1 cellular context compared by ENCODE assay signal in the genomic region with DNA sequence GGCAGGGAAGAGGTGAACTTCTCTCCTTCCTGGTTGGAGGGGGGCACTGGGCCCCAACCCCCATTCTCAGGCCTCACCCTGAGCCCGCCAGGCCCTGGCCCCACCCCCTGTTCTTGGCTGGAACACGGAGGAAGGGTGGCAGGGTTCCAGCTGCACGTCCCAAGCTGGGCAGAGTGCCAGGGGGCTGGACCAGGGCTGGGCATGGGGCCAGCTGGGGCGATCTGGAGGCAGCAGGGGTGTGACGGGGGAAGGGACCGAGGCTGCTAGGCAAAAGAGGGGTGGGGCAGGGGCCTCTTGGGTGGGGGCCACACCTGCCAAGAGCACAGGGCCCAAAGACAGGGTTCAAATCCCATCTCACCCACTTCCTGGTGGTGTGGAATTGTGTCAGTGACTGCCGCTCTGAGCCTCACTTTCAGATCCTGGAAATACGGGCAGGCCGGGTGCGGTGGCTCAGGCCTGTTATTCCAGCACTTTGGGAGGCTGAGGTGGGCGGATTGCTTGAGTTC.
TF ChIP-seq lines count a peak whose summit lies in the region.

No MANE protein-coding gene starts in this region.

TF ChIP-seq in HEK293, 187 proteins besides CTCF, POLR2A, EP300 and RAD21 (continued from another document and continues in another):
- no peak for TF ChIP-seq ZNF214 (tag by site-specific recombination; IDR thresholded peaks at IDR 0.05; ENCODE audit: borderline replicate concordance)
- TF ChIP-seq GLI4 (tag by site-specific recombination; IDR thresholded peaks at IDR 0.05) = no peak
- TF ChIP-seq, protein P1, sequence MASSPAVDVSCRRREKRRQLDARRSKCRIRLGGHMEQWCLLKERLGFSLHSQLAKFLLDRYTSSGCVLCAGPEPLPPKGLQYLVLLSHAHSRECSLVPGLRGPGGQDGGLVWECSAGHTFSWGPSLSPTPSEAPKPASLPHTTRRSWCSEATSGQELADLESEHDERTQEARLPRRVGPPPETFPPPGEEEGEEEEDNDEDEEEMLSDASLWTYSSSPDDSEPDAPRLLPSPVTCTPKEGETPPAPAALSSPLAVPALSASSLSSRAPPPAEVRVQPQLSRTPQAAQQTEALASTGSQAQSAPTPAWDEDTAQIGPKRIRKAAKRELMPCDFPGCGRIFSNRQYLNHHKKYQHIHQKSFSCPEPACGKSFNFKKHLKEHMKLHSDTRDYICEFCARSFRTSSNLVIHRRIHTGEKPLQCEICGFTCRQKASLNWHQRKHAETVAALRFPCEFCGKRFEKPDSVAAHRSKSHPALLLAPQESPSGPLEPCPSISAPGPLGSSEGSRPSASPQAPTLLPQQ (tag by site-specific recombination; IDR thresholded peaks at IDR 0.05) = peak; percentile 95
- peak; percentile 65; the same call in 1 of the 2 replicates for TF ChIP-seq ZNF600 (tag by site-specific recombination; IDR thresholded peaks at IDR 0.05)
- TF ChIP-seq ZNF707 (tag by site-specific recombination; IDR thresholded peaks at IDR 0.05) = no peak
- TF ChIP-seq ZEB2 (tag by site-specific recombination; IDR thresholded peaks at IDR 0.05) = 0 out of 2 replicates have a peak, but pooled peaks have one; percentile 30
- TF ChIP-seq REPIN1 (tag by site-specific recombination; IDR thresholded peaks at IDR 0.05; ENCODE audit: low read depth) = no peak
- TF ChIP-seq GLI2 (tag by site-specific recombination; IDR thresholded peaks at IDR 0.05; ENCODE audit: borderline replicate concordance, low read depth) = no peak
- no peak for TF ChIP-seq MYNN (tag by site-specific recombination; IDR thresholded peaks at IDR 0.05; ENCODE audit: borderline replicate concordance)
- TF ChIP-seq ZNF621 (tag by site-specific recombination; IDR thresholded peaks at IDR 0.05) = no peak
- no peak for TF ChIP-seq ZBTB7A (tag by site-specific recombination; IDR thresholded peaks at IDR 0.05; ENCODE audit: low read depth)
- TF ChIP-seq MEIS1 (CRISPR knock-in tag; IDR thresholded peaks at IDR 0.05; ENCODE audit: borderline replicate concordance) = no peak
- no peak for TF ChIP-seq ZNF274 (IDR thresholded peaks at IDR 0.05; ENCODE audit: low read length)
- TF ChIP-seq ZNF274 (tag by site-specific recombination; IDR thresholded peaks at IDR 0.05; ENCODE audit: borderline replicate concordance) = no peak
- TF ChIP-seq ZNF549 (tag by site-specific recombination; IDR thresholded peaks at IDR 0.05) = no peak
- TF ChIP-seq ZNF510 (tag by site-specific recombination; IDR thresholded peaks at IDR 0.05; ENCODE audit: insufficient replicate concordance) = no peak
- TF ChIP-seq ZNF37A (tag by site-specific recombination; IDR thresholded peaks at IDR 0.05) = no peak
- TF ChIP-seq ZFP37 (tag by site-specific recombination; IDR thresholded peaks at IDR 0.05) = no peak
- no peak for TF ChIP-seq RBAK (tag by site-specific recombination; IDR thresholded peaks at IDR 0.05)
- TF ChIP-seq ZNF596 (tag by site-specific recombination; IDR thresholded peaks at IDR 0.05) = no peak
- no peak for TF ChIP-seq REST (tag by site-specific recombination; IDR thresholded peaks at IDR 0.05)
- peak; percentile 67 for TF ChIP-seq SP3 (tag by site-specific recombination; IDR thresholded peaks at IDR 0.05)
- no peak for TF ChIP-seq ZNF624 (tag by site-specific recombination; IDR thresholded peaks at IDR 0.05)
- TF ChIP-seq ZNF548 (tag by site-specific recombination; IDR thresholded peaks at IDR 0.05) = peak; percentile 25; the same call in 1 of the 2 replicates
- TF ChIP-seq, protein P2, sequence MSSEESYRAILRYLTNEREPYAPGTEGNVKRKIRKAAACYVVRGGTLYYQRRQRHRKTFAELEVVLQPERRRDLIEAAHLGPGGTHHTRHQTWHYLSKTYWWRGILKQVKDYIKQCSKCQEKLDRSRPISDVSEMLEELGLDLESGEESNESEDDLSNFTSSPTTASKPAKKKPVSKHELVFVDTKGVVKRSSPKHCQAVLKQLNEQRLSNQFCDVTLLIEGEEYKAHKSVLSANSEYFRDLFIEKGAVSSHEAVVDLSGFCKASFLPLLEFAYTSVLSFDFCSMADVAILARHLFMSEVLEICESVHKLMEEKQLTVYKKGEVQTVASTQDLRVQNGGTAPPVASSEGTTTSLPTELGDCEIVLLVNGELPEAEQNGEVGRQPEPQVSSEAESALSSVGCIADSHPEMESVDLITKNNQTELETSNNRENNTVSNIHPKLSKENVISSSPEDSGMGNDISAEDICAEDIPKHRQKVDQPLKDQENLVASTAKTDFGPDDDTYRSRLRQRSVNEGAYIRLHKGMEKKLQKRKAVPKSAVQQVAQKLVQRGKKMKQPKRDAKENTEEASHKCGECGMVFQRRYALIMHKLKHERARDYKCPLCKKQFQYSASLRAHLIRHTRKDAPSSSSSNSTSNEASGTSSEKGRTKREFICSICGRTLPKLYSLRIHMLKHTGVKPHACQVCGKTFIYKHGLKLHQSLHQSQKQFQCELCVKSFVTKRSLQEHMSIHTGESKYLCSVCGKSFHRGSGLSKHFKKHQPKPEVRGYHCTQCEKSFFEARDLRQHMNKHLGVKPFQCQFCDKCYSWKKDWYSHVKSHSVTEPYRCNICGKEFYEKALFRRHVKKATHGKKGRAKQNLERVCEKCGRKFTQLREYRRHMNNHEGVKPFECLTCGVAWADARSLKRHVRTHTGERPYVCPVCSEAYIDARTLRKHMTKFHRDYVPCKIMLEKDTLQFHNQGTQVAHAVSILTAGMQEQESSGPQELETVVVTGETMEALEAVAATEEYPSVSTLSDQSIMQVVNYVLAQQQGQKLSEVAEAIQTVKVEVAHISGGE (tag by site-specific recombination; conservative IDR thresholded peaks at IDR 0.05; ENCODE audit: low read depth) = no peak
- TF ChIP-seq ZNF555 (tag by site-specific recombination; conservative IDR thresholded peaks at IDR 0.05) = no peak
- no peak for TF ChIP-seq ZSCAN16 (tag by site-specific recombination; IDR thresholded peaks at IDR 0.05)
- no peak for TF ChIP-seq ZNF175 (tag by site-specific recombination; IDR thresholded peaks at IDR 0.05)
- TF ChIP-seq ZNF785 (tag by site-specific recombination; IDR thresholded peaks at IDR 0.05) = no peak
- no peak for TF ChIP-seq BCL6B (tag by site-specific recombination; IDR thresholded peaks at IDR 0.05)
- no peak for TF ChIP-seq ZNF514 (tag by site-specific recombination; IDR thresholded peaks at IDR 0.05)
- TF ChIP-seq ZNF670 (tag by site-specific recombination; IDR thresholded peaks at IDR 0.05; ENCODE audit: low read depth) = no peak
- peak; percentile 90 for TF ChIP-seq KLF1 (tag by site-specific recombination; IDR thresholded peaks at IDR 0.05)
- TF ChIP-seq ZNF792 (tag by site-specific recombination; IDR thresholded peaks at IDR 0.05) = no peak
- no peak for TF ChIP-seq MZF1 (tag by site-specific recombination; IDR thresholded peaks at IDR 0.05; ENCODE audit: borderline replicate concordance)
- TF ChIP-seq ZNF488 (tag by site-specific recombination; IDR thresholded peaks at IDR 0.05) = no peak
- TF ChIP-seq ZNF248 (tag by site-specific recombination; IDR thresholded peaks at IDR 0.05) = no peak
- TF ChIP-seq IKZF3 (tag by site-specific recombination; IDR thresholded peaks at IDR 0.05) = peak; percentile 85
- TF ChIP-seq ZNF48 (tag by site-specific recombination; IDR thresholded peaks at IDR 0.05) = no peak
- TF ChIP-seq ZNF701 (tag by site-specific recombination; IDR thresholded peaks at IDR 0.05) = no peak
- TF ChIP-seq ZNF529 (tag by site-specific recombination; IDR thresholded peaks at IDR 0.05; ENCODE audit: insufficient replicate concordance) = no peak
- TF ChIP-seq ZSCAN30 (tag by site-specific recombination; IDR thresholded peaks at IDR 0.05) = peak; percentile 52; the same call in 1 of the 2 replicates
- TF ChIP-seq YY1 (tag by site-specific recombination; IDR thresholded peaks at IDR 0.05) = no peak
- TF ChIP-seq, protein P3, sequence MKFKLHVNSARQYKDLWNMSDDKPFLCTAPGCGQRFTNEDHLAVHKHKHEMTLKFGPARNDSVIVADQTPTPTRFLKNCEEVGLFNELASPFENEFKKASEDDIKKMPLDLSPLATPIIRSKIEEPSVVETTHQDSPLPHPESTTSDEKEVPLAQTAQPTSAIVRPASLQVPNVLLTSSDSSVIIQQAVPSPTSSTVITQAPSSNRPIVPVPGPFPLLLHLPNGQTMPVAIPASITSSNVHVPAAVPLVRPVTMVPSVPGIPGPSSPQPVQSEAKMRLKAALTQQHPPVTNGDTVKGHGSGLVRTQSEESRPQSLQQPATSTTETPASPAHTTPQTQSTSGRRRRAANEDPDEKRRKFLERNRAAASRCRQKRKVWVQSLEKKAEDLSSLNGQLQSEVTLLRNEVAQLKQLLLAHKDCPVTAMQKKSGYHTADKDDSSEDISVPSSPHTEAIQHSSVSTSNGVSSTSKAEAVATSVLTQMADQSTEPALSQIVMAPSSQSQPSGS (tag by site-specific recombination; IDR thresholded peaks at IDR 0.05; ENCODE audit: low read depth) = no peak
- no peak for TF ChIP-seq ZNF473 (tag by site-specific recombination; IDR thresholded peaks at IDR 0.05)
- no peak for TF ChIP-seq ZSCAN4 (tag by site-specific recombination; IDR thresholded peaks at IDR 0.05)
- peak; percentile 61 for TF ChIP-seq ZBTB17 (tag by site-specific recombination; IDR thresholded peaks at IDR 0.05)
- TF ChIP-seq ZNF302 (tag by site-specific recombination; IDR thresholded peaks at IDR 0.05; ENCODE audit: low read depth) = no peak
- TF ChIP-seq ZNF664 (tag by site-specific recombination; IDR thresholded peaks at IDR 0.05) = no peak
- TF ChIP-seq, protein P4, sequence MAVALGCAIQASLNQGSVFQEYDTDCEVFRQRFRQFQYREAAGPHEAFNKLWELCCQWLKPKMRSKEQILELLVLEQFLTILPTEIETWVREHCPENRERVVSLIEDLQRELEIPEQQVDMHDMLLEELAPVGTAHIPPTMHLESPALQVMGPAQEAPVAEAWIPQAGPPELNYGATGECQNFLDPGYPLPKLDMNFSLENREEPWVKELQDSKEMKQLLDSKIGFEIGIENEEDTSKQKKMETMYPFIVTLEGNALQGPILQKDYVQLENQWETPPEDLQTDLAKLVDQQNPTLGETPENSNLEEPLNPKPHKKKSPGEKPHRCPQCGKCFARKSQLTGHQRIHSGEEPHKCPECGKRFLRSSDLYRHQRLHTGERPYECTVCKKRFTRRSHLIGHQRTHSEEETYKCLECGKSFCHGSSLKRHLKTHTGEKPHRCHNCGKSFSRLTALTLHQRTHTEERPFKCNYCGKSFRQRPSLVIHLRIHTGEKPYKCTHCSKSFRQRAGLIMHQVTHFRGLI (tag by site-specific recombination; IDR thresholded peaks at IDR 0.05) = no peak
- TF ChIP-seq ZNF571 (tag by site-specific recombination; IDR thresholded peaks at IDR 0.05) = no peak
- no peak for TF ChIP-seq ZNF580 (tag by site-specific recombination; IDR thresholded peaks at IDR 0.05)
- TF ChIP-seq ZNF654 (tag by site-specific recombination; IDR thresholded peaks at IDR 0.05; ENCODE audit: low read depth) = no peak
- TF ChIP-seq ZNF202 (tag by site-specific recombination; IDR thresholded peaks at IDR 0.05; ENCODE audit: borderline replicate concordance) = no peak
